In the genomic region with DNA sequence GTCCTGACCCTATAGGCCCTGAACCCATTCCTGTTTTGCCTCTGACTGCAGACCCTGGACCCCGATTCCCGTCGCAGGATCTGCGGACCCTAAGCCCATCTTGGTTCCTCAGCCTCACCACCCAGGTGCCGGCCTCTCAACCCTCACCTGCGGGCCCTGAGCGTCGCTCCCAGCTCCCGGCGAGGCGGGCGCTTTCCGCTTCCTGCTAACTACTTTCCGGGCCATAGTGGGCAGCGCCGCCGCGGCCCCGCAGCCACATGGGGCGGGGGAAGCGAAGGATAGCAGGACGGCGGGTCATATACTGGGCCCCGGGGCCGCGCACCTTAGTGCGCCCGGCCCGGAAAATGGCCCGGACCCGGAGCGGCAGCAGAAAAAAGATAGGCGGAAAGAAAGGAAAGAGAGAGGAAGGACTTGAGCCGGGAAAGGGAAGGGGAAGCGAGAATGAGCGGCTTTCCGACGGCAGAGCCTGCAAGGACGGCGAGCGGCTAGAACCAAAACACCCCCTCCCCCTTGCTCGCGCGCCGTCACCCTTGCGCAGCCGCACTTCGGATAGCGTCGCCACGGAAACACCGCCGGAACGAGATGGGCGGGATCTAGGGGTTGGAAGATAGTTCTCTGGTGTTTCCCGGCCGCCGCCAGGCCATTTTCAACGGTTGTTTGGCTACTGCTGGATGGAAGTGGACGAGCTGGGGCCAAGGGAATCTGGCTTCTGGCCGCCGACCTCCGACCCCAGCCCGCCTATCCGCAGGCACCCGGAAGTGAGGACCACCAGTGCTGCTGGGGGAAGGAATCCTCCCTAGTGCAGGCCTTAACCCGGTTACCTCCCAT, we compare ENCODE assay signal across 1 cellular context.
TF ChIP-seq lines count a peak whose summit lies in the region.

A gene (minus strand): TSS at position 492 of the 828 bp plus-strand sequence. CDS start 267 bp downstream, at position 225.

TF ChIP-seq in K562, 482 proteins besides CTCF, POLR2A, EP300 and RAD21 (continued from another document and continues in another):
- TF ChIP-seq, protein P1, sequence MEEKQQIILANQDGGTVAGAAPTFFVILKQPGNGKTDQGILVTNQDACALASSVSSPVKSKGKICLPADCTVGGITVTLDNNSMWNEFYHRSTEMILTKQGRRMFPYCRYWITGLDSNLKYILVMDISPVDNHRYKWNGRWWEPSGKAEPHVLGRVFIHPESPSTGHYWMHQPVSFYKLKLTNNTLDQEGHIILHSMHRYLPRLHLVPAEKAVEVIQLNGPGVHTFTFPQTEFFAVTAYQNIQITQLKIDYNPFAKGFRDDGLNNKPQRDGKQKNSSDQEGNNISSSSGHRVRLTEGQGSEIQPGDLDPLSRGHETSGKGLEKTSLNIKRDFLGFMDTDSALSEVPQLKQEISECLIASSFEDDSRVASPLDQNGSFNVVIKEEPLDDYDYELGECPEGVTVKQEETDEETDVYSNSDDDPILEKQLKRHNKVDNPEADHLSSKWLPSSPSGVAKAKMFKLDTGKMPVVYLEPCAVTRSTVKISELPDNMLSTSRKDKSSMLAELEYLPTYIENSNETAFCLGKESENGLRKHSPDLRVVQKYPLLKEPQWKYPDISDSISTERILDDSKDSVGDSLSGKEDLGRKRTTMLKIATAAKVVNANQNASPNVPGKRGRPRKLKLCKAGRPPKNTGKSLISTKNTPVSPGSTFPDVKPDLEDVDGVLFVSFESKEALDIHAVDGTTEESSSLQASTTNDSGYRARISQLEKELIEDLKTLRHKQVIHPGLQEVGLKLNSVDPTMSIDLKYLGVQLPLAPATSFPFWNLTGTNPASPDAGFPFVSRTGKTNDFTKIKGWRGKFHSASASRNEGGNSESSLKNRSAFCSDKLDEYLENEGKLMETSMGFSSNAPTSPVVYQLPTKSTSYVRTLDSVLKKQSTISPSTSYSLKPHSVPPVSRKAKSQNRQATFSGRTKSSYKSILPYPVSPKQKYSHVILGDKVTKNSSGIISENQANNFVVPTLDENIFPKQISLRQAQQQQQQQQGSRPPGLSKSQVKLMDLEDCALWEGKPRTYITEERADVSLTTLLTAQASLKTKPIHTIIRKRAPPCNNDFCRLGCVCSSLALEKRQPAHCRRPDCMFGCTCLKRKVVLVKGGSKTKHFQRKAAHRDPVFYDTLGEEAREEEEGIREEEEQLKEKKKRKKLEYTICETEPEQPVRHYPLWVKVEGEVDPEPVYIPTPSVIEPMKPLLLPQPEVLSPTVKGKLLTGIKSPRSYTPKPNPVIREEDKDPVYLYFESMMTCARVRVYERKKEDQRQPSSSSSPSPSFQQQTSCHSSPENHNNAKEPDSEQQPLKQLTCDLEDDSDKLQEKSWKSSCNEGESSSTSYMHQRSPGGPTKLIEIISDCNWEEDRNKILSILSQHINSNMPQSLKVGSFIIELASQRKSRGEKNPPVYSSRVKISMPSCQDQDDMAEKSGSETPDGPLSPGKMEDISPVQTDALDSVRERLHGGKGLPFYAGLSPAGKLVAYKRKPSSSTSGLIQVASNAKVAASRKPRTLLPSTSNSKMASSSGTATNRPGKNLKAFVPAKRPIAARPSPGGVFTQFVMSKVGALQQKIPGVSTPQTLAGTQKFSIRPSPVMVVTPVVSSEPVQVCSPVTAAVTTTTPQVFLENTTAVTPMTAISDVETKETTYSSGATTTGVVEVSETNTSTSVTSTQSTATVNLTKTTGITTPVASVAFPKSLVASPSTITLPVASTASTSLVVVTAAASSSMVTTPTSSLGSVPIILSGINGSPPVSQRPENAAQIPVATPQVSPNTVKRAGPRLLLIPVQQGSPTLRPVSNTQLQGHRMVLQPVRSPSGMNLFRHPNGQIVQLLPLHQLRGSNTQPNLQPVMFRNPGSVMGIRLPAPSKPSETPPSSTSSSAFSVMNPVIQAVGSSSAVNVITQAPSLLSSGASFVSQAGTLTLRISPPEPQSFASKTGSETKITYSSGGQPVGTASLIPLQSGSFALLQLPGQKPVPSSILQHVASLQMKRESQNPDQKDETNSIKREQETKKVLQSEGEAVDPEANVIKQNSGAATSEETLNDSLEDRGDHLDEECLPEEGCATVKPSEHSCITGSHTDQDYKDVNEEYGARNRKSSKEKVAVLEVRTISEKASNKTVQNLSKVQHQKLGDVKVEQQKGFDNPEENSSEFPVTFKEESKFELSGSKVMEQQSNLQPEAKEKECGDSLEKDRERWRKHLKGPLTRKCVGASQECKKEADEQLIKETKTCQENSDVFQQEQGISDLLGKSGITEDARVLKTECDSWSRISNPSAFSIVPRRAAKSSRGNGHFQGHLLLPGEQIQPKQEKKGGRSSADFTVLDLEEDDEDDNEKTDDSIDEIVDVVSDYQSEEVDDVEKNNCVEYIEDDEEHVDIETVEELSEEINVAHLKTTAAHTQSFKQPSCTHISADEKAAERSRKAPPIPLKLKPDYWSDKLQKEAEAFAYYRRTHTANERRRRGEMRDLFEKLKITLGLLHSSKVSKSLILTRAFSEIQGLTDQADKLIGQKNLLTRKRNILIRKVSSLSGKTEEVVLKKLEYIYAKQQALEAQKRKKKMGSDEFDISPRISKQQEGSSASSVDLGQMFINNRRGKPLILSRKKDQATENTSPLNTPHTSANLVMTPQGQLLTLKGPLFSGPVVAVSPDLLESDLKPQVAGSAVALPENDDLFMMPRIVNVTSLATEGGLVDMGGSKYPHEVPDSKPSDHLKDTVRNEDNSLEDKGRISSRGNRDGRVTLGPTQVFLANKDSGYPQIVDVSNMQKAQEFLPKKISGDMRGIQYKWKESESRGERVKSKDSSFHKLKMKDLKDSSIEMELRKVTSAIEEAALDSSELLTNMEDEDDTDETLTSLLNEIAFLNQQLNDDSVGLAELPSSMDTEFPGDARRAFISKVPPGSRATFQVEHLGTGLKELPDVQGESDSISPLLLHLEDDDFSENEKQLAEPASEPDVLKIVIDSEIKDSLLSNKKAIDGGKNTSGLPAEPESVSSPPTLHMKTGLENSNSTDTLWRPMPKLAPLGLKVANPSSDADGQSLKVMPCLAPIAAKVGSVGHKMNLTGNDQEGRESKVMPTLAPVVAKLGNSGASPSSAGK (IDR thresholded peaks at IDR 0.05): peak; percentile 90
- TF ChIP-seq, protein P2, sequence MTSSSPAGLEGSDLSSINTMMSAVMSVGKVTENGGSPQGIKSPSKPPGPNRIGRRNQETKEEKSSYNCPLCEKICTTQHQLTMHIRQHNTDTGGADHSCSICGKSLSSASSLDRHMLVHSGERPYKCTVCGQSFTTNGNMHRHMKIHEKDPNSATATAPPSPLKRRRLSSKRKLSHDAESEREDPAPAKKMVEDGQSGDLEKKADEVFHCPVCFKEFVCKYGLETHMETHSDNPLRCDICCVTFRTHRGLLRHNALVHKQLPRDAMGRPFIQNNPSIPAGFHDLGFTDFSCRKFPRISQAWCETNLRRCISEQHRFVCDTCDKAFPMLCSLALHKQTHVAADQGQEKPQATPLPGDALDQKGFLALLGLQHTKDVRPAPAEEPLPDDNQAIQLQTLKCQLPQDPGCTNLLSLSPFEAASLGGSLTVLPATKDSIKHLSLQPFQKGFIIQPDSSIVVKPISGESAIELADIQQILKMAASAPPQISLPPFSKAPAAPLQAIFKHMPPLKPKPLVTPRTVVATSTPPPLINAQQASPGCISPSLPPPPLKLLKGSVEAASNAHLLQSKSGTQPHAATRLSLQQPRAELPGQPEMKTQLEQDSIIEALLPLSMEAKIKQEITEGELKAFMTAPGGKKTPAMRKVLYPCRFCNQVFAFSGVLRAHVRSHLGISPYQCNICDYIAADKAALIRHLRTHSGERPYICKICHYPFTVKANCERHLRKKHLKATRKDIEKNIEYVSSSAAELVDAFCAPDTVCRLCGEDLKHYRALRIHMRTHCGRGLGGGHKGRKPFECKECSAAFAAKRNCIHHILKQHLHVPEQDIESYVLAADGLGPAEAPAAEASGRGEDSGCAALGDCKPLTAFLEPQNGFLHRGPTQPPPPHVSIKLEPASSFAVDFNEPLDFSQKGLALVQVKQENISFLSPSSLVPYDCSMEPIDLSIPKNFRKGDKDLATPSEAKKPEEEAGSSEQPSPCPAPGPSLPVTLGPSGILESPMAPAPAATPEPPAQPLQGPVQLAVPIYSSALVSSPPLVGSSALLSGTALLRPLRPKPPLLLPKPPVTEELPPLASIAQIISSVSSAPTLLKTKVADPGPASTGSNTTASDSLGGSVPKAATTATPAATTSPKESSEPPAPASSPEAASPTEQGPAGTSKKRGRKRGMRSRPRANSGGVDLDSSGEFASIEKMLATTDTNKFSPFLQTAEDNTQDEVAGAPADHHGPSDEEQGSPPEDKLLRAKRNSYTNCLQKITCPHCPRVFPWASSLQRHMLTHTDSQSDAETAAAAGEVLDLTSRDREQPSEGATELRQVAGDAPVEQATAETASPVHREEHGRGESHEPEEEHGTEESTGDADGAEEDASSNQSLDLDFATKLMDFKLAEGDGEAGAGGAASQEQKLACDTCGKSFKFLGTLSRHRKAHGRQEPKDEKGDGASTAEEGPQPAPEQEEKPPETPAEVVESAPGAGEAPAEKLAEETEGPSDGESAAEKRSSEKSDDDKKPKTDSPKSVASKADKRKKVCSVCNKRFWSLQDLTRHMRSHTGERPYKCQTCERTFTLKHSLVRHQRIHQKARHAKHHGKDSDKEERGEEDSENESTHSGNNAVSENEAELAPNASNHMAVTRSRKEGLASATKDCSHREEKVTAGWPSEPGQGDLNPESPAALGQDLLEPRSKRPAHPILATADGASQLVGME (CRISPR knock-in tag; IDR thresholded peaks at IDR 0.05): no peak
- no peak; the same call in 1 of the 2 replicates for TF ChIP-seq TARDBP (IDR thresholded peaks at IDR 0.05)
- TF ChIP-seq ZBTB8A (IDR thresholded peaks at IDR 0.05; ENCODE audit: partially characterized antibody): no peak
- peak; percentile 77 to 91 for TF ChIP-seq FOXK2 (conservative IDR thresholded peaks at IDR 0.05 in 1 of 2, IDR thresholded peaks at IDR 0.05 in 1 of 2; ENCODE audit: low read depth in 2 of 2)
- no peak for TF ChIP-seq SMAD2 (IDR thresholded peaks at IDR 0.05; ENCODE audit: low read depth, low read length)
- peak; percentile 42; the same call in 1 of the 2 replicates for TF ChIP-seq LCOR (CRISPR knock-in tag; IDR thresholded peaks at IDR 0.05)
- TF ChIP-seq, protein P3, sequence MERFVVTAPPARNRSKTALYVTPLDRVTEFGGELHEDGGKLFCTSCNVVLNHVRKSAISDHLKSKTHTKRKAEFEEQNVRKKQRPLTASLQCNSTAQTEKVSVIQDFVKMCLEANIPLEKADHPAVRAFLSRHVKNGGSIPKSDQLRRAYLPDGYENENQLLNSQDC (CRISPR knock-in tag; IDR thresholded peaks at IDR 0.05): no peak
- 0 out of 2 replicates have a peak, but pooled peaks have one; percentile 43 for TF ChIP-seq ETV5 (CRISPR knock-in tag; IDR thresholded peaks at IDR 0.05; ENCODE audit: low read depth)
- peak in 1 of 2 experiments; percentile 67; a peak in 1 of 4 replicates for TF ChIP-seq TRIM24 (IDR thresholded peaks at IDR 0.05)
- TF ChIP-seq FIP1L1 (IDR thresholded peaks at IDR 0.05; ENCODE audit: low read depth, low read length, poor library complexity, severe bottlenecking): peak; percentile 43
- TF ChIP-seq PURB (CRISPR knock-in tag; IDR thresholded peaks at IDR 0.05; ENCODE audit: low read depth): no peak
- peak; percentile 62 to 92; a peak in 3 of 4 replicates for TF ChIP-seq ETV6 (IDR thresholded peaks at IDR 0.05; ENCODE audit: borderline replicate concordance in 1 of 2, low read depth in 2 of 2, low read length in 1 of 2)
- no peak for TF ChIP-seq ETV6 (CRISPR knock-in tag; IDR thresholded peaks at IDR 0.05; ENCODE audit: borderline replicate concordance)
- TF ChIP-seq, protein P4, sequence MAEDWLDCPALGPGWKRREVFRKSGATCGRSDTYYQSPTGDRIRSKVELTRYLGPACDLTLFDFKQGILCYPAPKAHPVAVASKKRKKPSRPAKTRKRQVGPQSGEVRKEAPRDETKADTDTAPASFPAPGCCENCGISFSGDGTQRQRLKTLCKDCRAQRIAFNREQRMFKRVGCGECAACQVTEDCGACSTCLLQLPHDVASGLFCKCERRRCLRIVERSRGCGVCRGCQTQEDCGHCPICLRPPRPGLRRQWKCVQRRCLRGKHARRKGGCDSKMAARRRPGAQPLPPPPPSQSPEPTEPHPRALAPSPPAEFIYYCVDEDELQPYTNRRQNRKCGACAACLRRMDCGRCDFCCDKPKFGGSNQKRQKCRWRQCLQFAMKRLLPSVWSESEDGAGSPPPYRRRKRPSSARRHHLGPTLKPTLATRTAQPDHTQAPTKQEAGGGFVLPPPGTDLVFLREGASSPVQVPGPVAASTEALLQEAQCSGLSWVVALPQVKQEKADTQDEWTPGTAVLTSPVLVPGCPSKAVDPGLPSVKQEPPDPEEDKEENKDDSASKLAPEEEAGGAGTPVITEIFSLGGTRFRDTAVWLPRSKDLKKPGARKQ (CRISPR knock-in tag; IDR thresholded peaks at IDR 0.05): no peak
- no peak for TF ChIP-seq ZNF830 (CRISPR knock-in tag; IDR thresholded peaks at IDR 0.05)
- TF ChIP-seq POLR2B (IDR thresholded peaks at IDR 0.05; ENCODE audit: low read depth, partially characterized antibody): peak; percentile 80
- TF ChIP-seq HDAC1 (IDR thresholded peaks at IDR 0.05): peak in 1 of 2 experiments; percentile 86; a peak in 2 of 4 replicates
- no peak for TF ChIP-seq KLF10 (CRISPR knock-in tag; IDR thresholded peaks at IDR 0.05)
- TF ChIP-seq GTF2E2 (tag; IDR thresholded peaks at IDR 0.05): peak; percentile 60; the same call in 1 of the 2 replicates
- peak; percentile 52 for TF ChIP-seq MEIS2 (IDR thresholded peaks at IDR 0.05; ENCODE audit: partially characterized antibody)
- TF ChIP-seq, protein P5, sequence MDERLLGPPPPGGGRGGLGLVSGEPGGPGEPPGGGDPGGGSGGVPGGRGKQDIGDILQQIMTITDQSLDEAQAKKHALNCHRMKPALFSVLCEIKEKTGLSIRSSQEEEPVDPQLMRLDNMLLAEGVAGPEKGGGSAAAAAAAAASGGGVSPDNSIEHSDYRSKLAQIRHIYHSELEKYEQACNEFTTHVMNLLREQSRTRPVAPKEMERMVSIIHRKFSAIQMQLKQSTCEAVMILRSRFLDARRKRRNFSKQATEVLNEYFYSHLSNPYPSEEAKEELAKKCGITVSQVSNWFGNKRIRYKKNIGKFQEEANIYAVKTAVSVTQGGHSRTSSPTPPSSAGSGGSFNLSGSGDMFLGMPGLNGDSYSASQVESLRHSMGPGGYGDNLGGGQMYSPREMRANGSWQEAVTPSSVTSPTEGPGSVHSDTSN (CRISPR knock-in tag; IDR thresholded peaks at IDR 0.05; ENCODE audit: low read depth): no peak
- TF ChIP-seq, protein P5 (tag; conservative IDR thresholded peaks at IDR 0.05; ENCODE audit: low read depth): no peak
- peak; percentile 51; the same call in 1 of the 2 replicates for TF ChIP-seq FOXP1 (CRISPR knock-in tag; IDR thresholded peaks at IDR 0.05)
- TF ChIP-seq KAT7 (CRISPR knock-in tag; IDR thresholded peaks at IDR 0.05; ENCODE audit: borderline replicate concordance): no peak
